In the genomic region with DNA sequence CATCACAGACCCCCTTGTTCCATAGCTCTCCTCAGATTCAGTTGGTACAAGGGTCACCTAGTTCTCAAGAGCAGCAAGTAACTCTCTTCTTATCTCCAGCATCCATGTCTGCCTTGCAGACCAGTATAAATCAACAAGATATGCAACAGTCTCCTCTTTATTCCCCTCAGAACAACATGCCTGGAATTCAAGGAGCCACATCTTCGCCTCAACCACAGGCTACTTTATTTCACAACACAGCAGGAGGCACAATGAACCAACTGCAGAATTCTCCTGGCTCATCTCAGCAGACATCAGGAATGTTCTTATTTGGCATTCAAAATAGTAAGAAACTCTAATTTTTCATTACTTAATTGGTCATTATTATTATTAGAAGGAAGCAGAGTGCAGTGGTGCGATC, we compare ENCODE assay signal across 24 cellular contexts.
"Had no signal": no experiment of that assay in that cellular context is flagged by ENCODE, and none has a peak within 500 bp of the region (broad histone marks: within the 10 kb centered on the region; RNA-seq: fewer than 3 reads in every experiment).

No MANE protein-coding gene starts in this region.

- ATAC-seq: activated T-cell treated with anti-CD3 and anti-CD28 coated beads, Interleukin-2, amount 50 U/mL, for 4 hours; T-helper 17 cell had no signal

- H3K9me3 Mint-ChIP-seq: activated CD4-positive, alpha-beta memory T cell treated with anti-CD3 and anti-CD28 coated beads for 36 hours; activated CD4-positive, alpha-beta T cell treated with anti-CD3 and anti-CD28 coated beads, Interleukin-2, amount 10 ng/mL, durations not matched to agents 7 days and 5 days; activated T-cell treated with anti-CD3 and anti-CD28 coated beads, Interleukin-2, amount 50 U/mL, for 4 hours had no signal

- H3K4me2 ChIP-seq: KMS-11 had no signal

- H3K27ac Mint-ChIP-seq: activated CD4-positive, alpha-beta T cell treated with anti-CD3 and anti-CD28 coated beads, Interleukin-2, amount 10 ng/mL, durations not matched to agents 7 days and 5 days had no signal

- H3K27me3 ChIP-seq: brain microvascular endothelial cell, MG63 had no signal

- H3K4me3 ChIP-seq: MG63 had no signal

- H3K27me3 Mint-ChIP-seq: activated CD4-positive, alpha-beta memory T cell treated with anti-CD3 and anti-CD28 coated beads for 36 hours; activated CD4-positive, alpha-beta T cell treated with anti-CD3 and anti-CD28 coated beads, Interleukin-2, amount 10 ng/mL, durations not matched to agents 7 days and 5 days; T-helper 17 cell had no signal

- H3K27ac ChIP-seq: brain microvascular endothelial cell, KMS-11 had no signal

- H3K9ac ChIP-seq: KMS-11 had no signal

- H3K4me3 Mint-ChIP-seq: activated CD4-positive, alpha-beta memory T cell treated with anti-CD3 and anti-CD28 coated beads for 36 hours; activated CD4-positive, alpha-beta T cell treated with anti-CD3 and anti-CD28 coated beads, Interleukin-2, amount 10 ng/mL, durations not matched to agents 7 days and 5 days; activated T-cell treated with anti-CD3 and anti-CD28 coated beads, Interleukin-2, amount 50 U/mL, for 4 hours; T-helper 17 cell had no signal

- H3K9me3 ChIP-seq: MG63 had no signal

- DNase-seq: activated CD4-positive, alpha-beta memory T cell treated with anti-CD3 and anti-CD28 coated beads for 36 hours; activated CD4-positive, alpha-beta T cell treated with anti-CD3 and anti-CD28 coated beads, Interleukin-2, amount 10 ng/mL, durations not matched to agents 7 days and 5 days; activated CD4-positive, CD25-positive, alpha-beta regulatory T cell; activated CD8-positive, alpha-beta memory T cell treated with anti-CD3 and anti-CD28 coated beads for 24 hours; activated effector memory CD4-positive, alpha-beta T cell treated with anti-CD3 and anti-CD28 coated beads, Interleukin-2, amount 50 U/mL, for 16 hours; activated naive CD4-positive, alpha-beta T cell treated with Interleukin-2 at 50 U/mL for 16 hours; activated T-cell treated with anti-CD3 and anti-CD28 coated beads, Interleukin-2, amount 50 U/mL, for 4 hours; amniotic stem cell; brain microvascular endothelial cell; MG63; MV-4-11; NCI-H1092 treated with DMSO at 0.1 percent for 48 hours; NCI-H1417 treated with DMSO at 0.1 percent for 48 hours; NCI-H1694; NCI-H2029; NCI-H2107; NCI-H345; NCI-H510A; NCI-H526 treated with DMSO at 0.1 percent for 48 hours; NCI-H82; SIG-M5; T-helper 17 cell; T-helper 9 cell had no signal
